Comparison of ENCODE assay signal across 1 cellular context in genomic region chr11:12900496-12900895, GRCh38.
TF ChIP-seq lines count a peak whose summit lies in the region.

No MANE protein-coding gene starts in this region.

TF ChIP-seq in GM23338, 12 proteins besides CTCF, POLR2A, EP300 and RAD21 (continued from another document):
- TF ChIP-seq, protein P1, sequence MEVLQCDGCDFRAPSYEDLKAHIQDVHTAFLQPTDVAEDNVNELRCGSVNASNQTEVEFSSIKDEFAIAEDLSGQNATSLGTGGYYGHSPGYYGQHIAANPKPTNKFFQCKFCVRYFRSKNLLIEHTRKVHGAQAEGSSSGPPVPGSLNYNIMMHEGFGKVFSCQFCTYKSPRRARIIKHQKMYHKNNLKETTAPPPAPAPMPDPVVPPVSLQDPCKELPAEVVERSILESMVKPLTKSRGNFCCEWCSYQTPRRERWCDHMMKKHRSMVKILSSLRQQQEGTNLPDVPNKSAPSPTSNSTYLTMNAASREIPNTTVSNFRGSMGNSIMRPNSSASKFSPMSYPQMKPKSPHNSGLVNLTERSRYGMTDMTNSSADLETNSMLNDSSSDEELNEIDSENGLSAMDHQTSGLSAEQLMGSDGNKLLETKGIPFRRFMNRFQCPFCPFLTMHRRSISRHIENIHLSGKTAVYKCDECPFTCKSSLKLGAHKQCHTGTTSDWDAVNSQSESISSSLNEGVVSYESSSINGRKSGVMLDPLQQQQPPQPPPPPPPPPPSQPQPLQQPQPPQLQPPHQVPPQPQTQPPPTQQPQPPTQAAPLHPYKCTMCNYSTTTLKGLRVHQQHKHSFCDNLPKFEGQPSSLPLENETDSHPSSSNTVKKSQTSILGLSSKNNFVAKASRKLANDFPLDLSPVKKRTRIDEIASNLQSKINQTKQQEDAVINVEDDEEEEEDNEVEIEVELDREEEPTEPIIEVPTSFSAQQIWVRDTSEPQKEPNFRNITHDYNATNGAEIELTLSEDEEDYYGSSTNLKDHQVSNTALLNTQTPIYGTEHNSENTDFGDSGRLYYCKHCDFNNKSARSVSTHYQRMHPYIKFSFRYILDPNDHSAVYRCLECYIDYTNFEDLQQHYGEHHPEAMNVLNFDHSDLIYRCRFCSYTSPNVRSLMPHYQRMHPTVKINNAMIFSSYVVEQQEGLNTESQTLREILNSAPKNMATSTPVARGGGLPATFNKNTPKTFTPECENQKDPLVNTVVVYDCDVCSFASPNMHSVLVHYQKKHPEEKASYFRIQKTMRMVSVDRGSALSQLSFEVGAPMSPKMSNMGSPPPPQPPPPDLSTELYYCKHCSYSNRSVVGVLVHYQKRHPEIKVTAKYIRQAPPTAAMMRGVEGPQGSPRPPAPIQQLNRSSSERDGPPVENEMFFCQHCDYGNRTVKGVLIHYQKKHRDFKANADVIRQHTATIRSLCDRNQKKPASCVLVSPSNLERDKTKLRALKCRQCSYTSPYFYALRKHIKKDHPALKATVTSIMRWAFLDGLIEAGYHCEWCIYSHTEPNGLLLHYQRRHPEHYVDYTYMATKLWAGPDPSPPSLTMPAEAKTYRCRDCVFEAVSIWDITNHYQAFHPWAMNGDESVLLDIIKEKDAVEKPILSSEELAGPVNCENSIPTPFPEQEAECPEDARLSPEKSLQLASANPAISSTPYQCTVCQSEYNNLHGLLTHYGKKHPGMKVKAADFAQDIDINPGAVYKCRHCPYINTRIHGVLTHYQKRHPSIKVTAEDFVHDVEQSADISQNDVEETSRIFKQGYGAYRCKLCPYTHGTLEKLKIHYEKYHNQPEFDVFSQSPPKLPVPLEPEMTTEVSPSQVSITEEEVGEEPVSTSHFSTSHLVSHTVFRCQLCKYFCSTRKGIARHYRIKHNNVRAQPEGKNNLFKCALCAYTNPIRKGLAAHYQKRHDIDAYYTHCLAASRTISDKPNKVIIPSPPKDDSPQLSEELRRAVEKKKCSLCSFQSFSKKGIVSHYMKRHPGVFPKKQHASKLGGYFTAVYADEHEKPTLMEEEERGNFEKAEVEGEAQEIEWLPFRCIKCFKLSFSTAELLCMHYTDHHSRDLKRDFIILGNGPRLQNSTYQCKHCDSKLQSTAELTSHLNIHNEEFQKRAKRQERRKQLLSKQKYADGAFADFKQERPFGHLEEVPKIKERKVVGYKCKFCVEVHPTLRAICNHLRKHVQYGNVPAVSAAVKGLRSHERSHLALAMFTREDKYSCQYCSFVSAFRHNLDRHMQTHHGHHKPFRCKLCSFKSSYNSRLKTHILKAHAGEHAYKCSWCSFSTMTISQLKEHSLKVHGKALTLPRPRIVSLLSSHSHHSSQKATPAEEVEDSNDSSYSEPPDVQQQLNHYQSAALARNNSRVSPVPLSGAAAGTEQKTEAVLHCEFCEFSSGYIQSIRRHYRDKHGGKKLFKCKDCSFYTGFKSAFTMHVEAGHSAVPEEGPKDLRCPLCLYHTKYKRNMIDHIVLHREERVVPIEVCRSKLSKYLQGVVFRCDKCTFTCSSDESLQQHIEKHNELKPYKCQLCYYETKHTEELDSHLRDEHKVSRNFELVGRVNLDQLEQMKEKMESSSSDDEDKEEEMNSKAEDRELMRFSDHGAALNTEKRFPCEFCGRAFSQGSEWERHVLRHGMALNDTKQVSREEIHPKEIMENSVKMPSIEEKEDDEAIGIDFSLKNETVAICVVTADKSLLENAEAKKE (CRISPR knock-in tag; IDR thresholded peaks at IDR 0.05): no peak
- TF ChIP-seq ZNF114 (CRISPR knock-in tag; IDR thresholded peaks at IDR 0.05) (no peak), NANOG (IDR thresholded peaks at IDR 0.05; ENCODE audit: borderline replicate concordance) (no peak), EZH2phosphoT487 (IDR thresholded peaks at IDR 0.05; ENCODE audit: unreplicated experiment) (no peak), STAT1 (IDR thresholded peaks at IDR 0.05; ENCODE audit: unreplicated experiment) (no peak), ZNF331 (CRISPR knock-in tag; IDR thresholded peaks at IDR 0.05; ENCODE audit: low read depth) (no peak), JUNB (IDR thresholded peaks at IDR 0.05; ENCODE audit: unreplicated experiment) (no peak)
TF ChIP-seq in GM23338: peak in this region for 0.
